In the genomic region with DNA sequence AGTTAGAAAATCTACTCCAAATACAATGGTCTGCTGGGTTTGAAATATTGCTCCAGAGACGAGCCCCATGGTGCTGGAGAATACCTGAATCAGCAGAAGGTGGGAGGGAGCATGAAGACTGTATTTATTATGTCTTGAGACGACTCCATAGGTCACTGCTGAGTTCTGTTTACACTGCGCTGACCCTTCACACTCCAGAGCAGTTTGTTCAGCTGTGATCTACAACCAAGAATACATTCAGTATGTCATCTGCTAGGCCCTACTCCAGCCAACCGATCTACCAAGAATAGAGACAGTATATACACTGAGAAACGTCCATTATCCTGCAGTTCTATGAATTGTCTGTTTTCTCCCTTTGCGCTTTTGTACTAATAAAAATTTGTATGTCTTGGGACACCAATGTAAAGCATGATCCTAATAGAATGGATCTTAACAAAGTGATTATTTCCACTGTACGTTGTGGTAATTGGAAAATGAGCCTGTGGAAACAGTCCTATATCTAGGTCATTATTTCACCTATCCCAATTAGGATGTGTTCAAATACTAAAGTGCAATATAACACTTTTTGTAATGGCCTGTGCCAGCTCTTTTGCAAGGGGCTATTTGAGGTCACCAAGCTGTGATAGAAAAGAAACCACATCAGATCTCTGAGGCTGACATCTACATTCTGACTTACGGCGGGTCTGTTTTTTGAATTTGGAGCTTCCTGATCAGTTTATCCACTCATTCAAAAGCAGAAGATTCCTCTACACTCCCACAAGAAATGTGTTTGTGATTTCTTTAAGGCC, we compare ENCODE assay signal across 15 cellular contexts.
DNase-seq lines count a peak whose midpoint lies in the region; ATAC-seq, FAIRE-seq and TF ChIP-seq lines count a peak whose summit lies in the region.
"Had no signal": no experiment of that assay in that cellular context is flagged by ENCODE, and none has a peak within 500 bp of the region (broad histone marks: within the 10 kb centered on the region; RNA-seq: fewer than 3 reads in every experiment).

No MANE protein-coding gene starts in this region.

- no peak; a peak in 1 of 6 replicates for ATAC-seq in A549
- ATAC-seq in GM18907 (IDR thresholded peaks at IDR 0.05; ENCODE audit: unreplicated experiment), result no peak
- ATAC-seq in GM21390 (IDR thresholded peaks at IDR 0.05; ENCODE audit: unreplicated experiment), result no peak

- no peak for FAIRE-seq in A549 (lab: Jason Lieb, UNC)
- FAIRE-seq: G401.6, GM12891 had no signal

- TF ChIP-seq CTCF in A549 (IDR thresholded peaks at IDR 0.05) (no peak), nephron (IDR thresholded peaks at IDR 0.05; ENCODE audit: unreplicated experiment in 3 of 3) (no peak)

- peak overlapping the region; percentile 79 to 92 (median 83) for H3K27ac Mint-ChIP-seq in nephron

- peak in 1 of 2 experiments; percentile 53 for DNase-seq in A549 (ENCODE audit: low read depth in 1 of 2, low spot score in 1 of 2)
- DNase-seq in MV-4-11 (lab: John Stamatoyannopoulos, UW), result peak; percentile 3
- DNase-seq in brain pericyte (ENCODE audit: low read depth, low spot score), result peak; percentile 91
- DNase-seq in germinal center (ENCODE audit: low spot score), result no peak
- DNase-seq: AML-193, DMS79 treated with DMSO at 0.1 percent for 48 hours, KG1, NCI-H1105, NCI-H2029 treated with DMSO at 0.1 percent for 48 hours, NCI-H526 treated with DMSO at 0.1 percent for 48 hours had no signal

- no peak for TF ChIP-seq POLR2A in A549 (IDR thresholded peaks at IDR 0.05; ENCODE audit: low read length)

- CTCF ChIA-PET in A549 (lab: Yijun Ruan, JAX), result interaction anchor here (1.3 kb wide), 1 partner anchor 46 kb away, joined by 3 read pairs; no protein-coding TSS in a partner anchor

- peak overlapping the region in 1 of 3 experiments; percentile 35 for H3K4me3 Mint-ChIP-seq in nephron

- 74% methylated on average over 9 of the region's 9 CpGs for WGBS in A549 (ENCODE audit: missing lambda C conversion rate)

- peaks cover 9% of the 10 kb centered on the region; the same call in 2 of the 3 replicates for H3K9me3 ChIP-seq in A549

- no peak for TF ChIP-seq RAD21 in A549 (conservative IDR thresholded peaks at IDR 0.05 in 1 of 2, IDR thresholded peaks at IDR 0.05 in 1 of 2)

- peaks cover 35% of the 10 kb centered on the region for H3K4me1 Mint-ChIP-seq in nephron

- no peaks in the 10 kb centered on the region for H3K36me3 Mint-ChIP-seq in nephron (ENCODE audit: low read depth)

- TF ChIP-seq EP300 in A549 (IDR thresholded peaks at IDR 0.05), result no peak

- no peak overlapping the region for H3K4me3 ChIP-seq in A549

- POLR2A ChIA-PET in A549 (lab: Yijun Ruan, JAX), result no interaction called here

- peak overlapping the region; percentile 89 to 91; a peak in 5 of 6 replicates for H3K27ac ChIP-seq in A549

- H3K4me2 ChIP-seq in A549, result no peak overlapping the region

- H3K9me3 Mint-ChIP-seq in nephron, result no peaks in the 10 kb centered on the region

- H3K27me3 Mint-ChIP-seq in nephron (ENCODE audit: low read depth), result no peaks in the 10 kb centered on the region

- H3K4me1 ChIP-seq in A549, result peaks cover 42% of the 10 kb centered on the region

TF ChIP-seq in A549, 52 proteins besides CTCF, POLR2A, EP300 and RAD21:
- TF ChIP-seq KDM5A (IDR thresholded peaks at IDR 0.05) (no peak), MAFK (IDR thresholded peaks at IDR 0.05; ENCODE audit: partially characterized antibody) (peak; percentile 61)
